Comparison of ENCODE assay signal across 20 cellular contexts in genomic region chr18:44518666-44519065, GRCh38.
DNase-seq lines count a peak whose midpoint lies in the region; ATAC-seq, FAIRE-seq and TF ChIP-seq lines count a peak whose summit lies in the region.
"Had no signal": no experiment of that assay in that cellular context is flagged by ENCODE, and none has a peak within 500 bp of the region (broad histone marks: within the 10 kb centered on the region; RNA-seq: fewer than 3 reads in every experiment).

No MANE protein-coding gene starts in this region.

- POLR2A ChIA-PET in endothelial cell of umbilical vein (lab: Charles Lee): no interaction called here

- H3K27ac ChIP-seq in endothelial cell of umbilical vein (ENCODE audit: insufficient read depth, low read depth, low read length) (peak overlapping the region; percentile 40), keratinocyte (ENCODE audit: control insufficient read depth, insufficient read depth, low read length) (peak overlapping the region; percentile 2)
- H3K27ac ChIP-seq: SJCRH30 had no signal

- dilution Hi-C loops in endothelial cell of umbilical vein (cut with MboI; ENCODE audit: extremely low pct_ligation_motif_present, low sequenced_read_pairs) (no loop called here), keratinocyte (cut with MboI; ENCODE audit: extremely low pct_ligation_motif_present, low sequenced_read_pairs) (no loop called here)

- H3K36me3 ChIP-seq in endothelial cell of umbilical vein (ENCODE audit: control insufficient read depth in 2 of 2, extremely low read depth in 1 of 2, insufficient read depth in 2 of 2, low read length in 2 of 2) (no peaks in the 10 kb centered on the region), keratinocyte (ENCODE audit: control insufficient read depth in 2 of 2, extremely low read depth in 1 of 2, insufficient read depth in 2 of 2, low read length in 2 of 2) (no peaks in the 10 kb centered on the region)
- H3K36me3 ChIP-seq: SJCRH30 had no signal

- H3K4me1 ChIP-seq in endothelial cell of umbilical vein (ENCODE audit: control insufficient read depth, extremely low read depth, insufficient read depth, low read length): peaks cover 7% of the 10 kb centered on the region
- H3K4me1 ChIP-seq in keratinocyte (ENCODE audit: control insufficient read depth, extremely low read depth, insufficient read depth, low read length): peaks cover 32% of the 10 kb centered on the region

- H3K9me3 Mint-ChIP-seq in HFFc6: no peaks in the 10 kb centered on the region; the same call in 1 of the 2 replicates
- H3K9me3 Mint-ChIP-seq: CD14-positive monocyte had no signal

- no peaks in the 10 kb centered on the region for H3K79me2 ChIP-seq in endothelial cell of umbilical vein (ENCODE audit: control insufficient read depth, insufficient read depth, low read length)
- no peaks in the 10 kb centered on the region for H3K79me2 ChIP-seq in keratinocyte (ENCODE audit: control insufficient read depth, insufficient read depth, low read length)

- FAIRE-seq in endothelial cell of umbilical vein (lab: Jason Lieb, UNC): no peak
- FAIRE-seq in keratinocyte (lab: Jason Lieb, UNC): peak; percentile 64
- FAIRE-seq: G401.6 had no signal

- no peak for ATAC-seq in GM21576 (IDR thresholded peaks at IDR 0.05; ENCODE audit: unreplicated experiment)
- ATAC-seq: HCT116 had no signal

- H3K4me2 ChIP-seq in endothelial cell of umbilical vein (ENCODE audit: insufficient read depth, low read length): peak overlapping the region; percentile 36
- no peak overlapping the region for H3K4me2 ChIP-seq in keratinocyte (ENCODE audit: control insufficient read depth, extremely low read depth, insufficient read depth, low read depth, low read length)

- H3K27me3 Mint-ChIP-seq in HFFc6 (ENCODE audit: insufficient read depth): no peaks in the 10 kb centered on the region

- DNase-seq in astrocyte of the cerebellum (ENCODE audit: low read depth) (peak; percentile 12), endothelial cell of umbilical vein (ENCODE audit: low read depth, low spot score) (peak; percentile 91), keratinocyte (ENCODE audit: low read depth, low spot score) (peak; percentile 32), DMS 273 treated with DMSO at 0.1 percent for 48 hours (lab: John Stamatoyannopoulos, UW) (no peak), HFFc6 (no peak)
- DNase-seq in stimulated activated CD4-positive, alpha-beta T cell treated with anti-CD3 and anti-CD28 coated beads, Interleukin-4, amount 100 ng/mL, for 24 hours: no peak
- DNase-seq: AML-193, GOT3, Kasumi-1, MM.1S, NCI-H1092, NCI-H1436 treated with DMSO at 0.1 percent for 48 hours, NCI-H2029, NCI-H526, RPMI8226, SJCRH30 had no signal

- H3K4me1 Mint-ChIP-seq in HFFc6 (ENCODE audit: low read depth): no peaks in the 10 kb centered on the region; the same call in 1 of the 2 replicates

- no TSS peak for BruUV-seq in endothelial cell of umbilical vein (replicated peaks; lab: Mats Ljungman, UMichigan)

- H2AFZ ChIP-seq in endothelial cell of umbilical vein (ENCODE audit: low read depth, low read length) (peak overlapping the region; percentile 63), keratinocyte (ENCODE audit: control insufficient read depth, low read length) (no peak overlapping the region)

- H3K27ac Mint-ChIP-seq in HFFc6: no peak overlapping the region
- H3K27ac Mint-ChIP-seq: CD14-positive monocyte had no signal

- in situ Hi-C loops in astrocyte of the cerebellum (cut with HindIII; ENCODE audit: low sequenced_read_pairs): no loop called here

- intact Hi-C loops in endothelial cell of umbilical vein (cut with micrococcal nuclease): no loop called here

- H3K36me3 Mint-ChIP-seq in HFFc6 (ENCODE audit: low read depth): no peaks in the 10 kb centered on the region
- H3K36me3 Mint-ChIP-seq: CD14-positive monocyte had no signal

- CTCF ChIA-PET in endothelial cell of umbilical vein (lab: Charles Lee): no interaction called here

- H3K27me3 ChIP-seq in endothelial cell of umbilical vein (ENCODE audit: control insufficient read depth in 2 of 2, insufficient read depth in 2 of 2, low read length in 2 of 2): no peaks in the 10 kb centered on the region
- no peaks in the 10 kb centered on the region for H3K27me3 ChIP-seq in keratinocyte (ENCODE audit: control insufficient read depth, extremely low read depth, insufficient read depth, low read length)
- H3K27me3 ChIP-seq: SJCRH30 had no signal

- TF ChIP-seq POLR2A in endothelial cell of umbilical vein (IDR thresholded peaks at IDR 0.05; ENCODE audit: low read depth, low read length): no peak

- no peak overlapping the region for H3K4me3 Mint-ChIP-seq in HFFc6
- H3K4me3 Mint-ChIP-seq: CD14-positive monocyte had no signal

- H4K20me1 ChIP-seq in endothelial cell of umbilical vein (replicated peaks; ENCODE audit: control insufficient read depth, extremely low read depth, insufficient read depth, low read length): no peaks in the 10 kb centered on the region
- H4K20me1 ChIP-seq in keratinocyte (ENCODE audit: control insufficient read depth, extremely low read depth, insufficient read depth, low read length): no peaks in the 10 kb centered on the region

- TF ChIP-seq CTCF in astrocyte of the cerebellum (IDR thresholded peaks at IDR 0.05; ENCODE audit: low read depth, low read length, missing control alignments): no peak
- no peak for TF ChIP-seq CTCF in endothelial cell of umbilical vein (IDR thresholded peaks at IDR 0.05; ENCODE audit: extremely low read depth in 1 of 2, insufficient read depth in 1 of 2, low read depth in 1 of 2, low read length in 2 of 2)
- no peak for TF ChIP-seq CTCF in keratinocyte (optimal IDR thresholded peaks at IDR 0.05 in 1 of 3, IDR thresholded peaks at IDR 0.05 in 1 of 3, conservative IDR thresholded peaks at IDR 0.05 in 1 of 3; ENCODE audit: extremely low read depth in 1 of 3, insufficient read depth in 2 of 3, low read length in 3 of 3)
- TF ChIP-seq CTCF in HFFc6 (IDR thresholded peaks at IDR 0.05): no peak

- H3K9ac ChIP-seq in endothelial cell of umbilical vein (replicated peaks; ENCODE audit: extremely low read depth, insufficient read depth, low read length) (no peak overlapping the region), keratinocyte (ENCODE audit: control insufficient read depth, extremely low read depth, insufficient read depth, low read length) (no peak overlapping the region)

- H3K9me1 ChIP-seq in endothelial cell of umbilical vein (replicated peaks; ENCODE audit: control insufficient read depth, extremely low read depth, insufficient read depth, low read length) (no peaks in the 10 kb centered on the region), keratinocyte (ENCODE audit: control insufficient read depth, extremely low read depth, insufficient read depth, low read length) (no peaks in the 10 kb centered on the region)

- H3K9me3 ChIP-seq in endothelial cell of umbilical vein (replicated peaks; ENCODE audit: control insufficient read depth, insufficient read depth, low read length) (no peaks in the 10 kb centered on the region), keratinocyte (ENCODE audit: control insufficient read depth, low read depth, low read length) (no peaks in the 10 kb centered on the region)
- H3K9me3 ChIP-seq: SJCRH30 had no signal

- no peak overlapping the region for H3K4me3 ChIP-seq in astrocyte of the cerebellum (ENCODE audit: low read depth, low read length)
- H3K4me3 ChIP-seq in endothelial cell of umbilical vein (replicated peaks in 1 of 3; ENCODE audit: insufficient read depth in 1 of 3, low read depth in 1 of 3, low read length in 3 of 3): no peak overlapping the region
- no peak overlapping the region for H3K4me3 ChIP-seq in keratinocyte (ENCODE audit: control insufficient read depth in 2 of 3, extremely low read depth in 1 of 3, insufficient read depth in 2 of 3, low read depth in 1 of 3, low read length in 3 of 3)
- H3K4me3 ChIP-seq: SJCRH30 had no signal

TF ChIP-seq in endothelial cell of umbilical vein, 7 proteins besides CTCF, POLR2A, EP300 and RAD21:
- TF ChIP-seq GATA2 (IDR thresholded peaks at IDR 0.05; ENCODE audit: insufficient read depth, insufficient read length, low read depth, low read length): no peak
- TF ChIP-seq FOS (IDR thresholded peaks at IDR 0.05; ENCODE audit: borderline replicate concordance, insufficient read depth, low read length): no peak
- no peak for TF ChIP-seq MAX (IDR thresholded peaks at IDR 0.05; ENCODE audit: insufficient read depth, insufficient read length)
- TF ChIP-seq MYC (IDR thresholded peaks at IDR 0.05; ENCODE audit: low read depth, low read length): no peak
- TF ChIP-seq EZH2 (IDR thresholded peaks at IDR 0.05; ENCODE audit: borderline replicate concordance, low read depth, low read length, severe bottlenecking): no peak
- no peak for TF ChIP-seq POLR2AphosphoS5 (IDR thresholded peaks at IDR 0.05; ENCODE audit: insufficient read depth, low read depth, low read length)
- no peak for TF ChIP-seq JUN (IDR thresholded peaks at IDR 0.05; ENCODE audit: borderline replicate concordance, insufficient read depth, insufficient read length, low read depth)
TF ChIP-seq in endothelial cell of umbilical vein: peak in this region for 0.

Comparison
In these comparisons a context has a peak if more than half of its experiments do, and no peak if none do; other contexts are left out.
1. DNase-seq: peak in astrocyte of the cerebellum (single experiment), endothelial cell of umbilical vein (single experiment) and keratinocyte (single experiment); none in DMS 273 treated with DMSO at 0.1 percent for 48 hours (single experiment), stimulated activated CD4-positive, alpha-beta T cell treated with anti-CD3 and anti-CD28 coated beads, Interleukin-4, amount 100 ng/mL, for 24 hours (single experiment) and HFFc6 (single experiment).